10 cellular contexts compared by ENCODE assay signal in the genomic region with DNA sequence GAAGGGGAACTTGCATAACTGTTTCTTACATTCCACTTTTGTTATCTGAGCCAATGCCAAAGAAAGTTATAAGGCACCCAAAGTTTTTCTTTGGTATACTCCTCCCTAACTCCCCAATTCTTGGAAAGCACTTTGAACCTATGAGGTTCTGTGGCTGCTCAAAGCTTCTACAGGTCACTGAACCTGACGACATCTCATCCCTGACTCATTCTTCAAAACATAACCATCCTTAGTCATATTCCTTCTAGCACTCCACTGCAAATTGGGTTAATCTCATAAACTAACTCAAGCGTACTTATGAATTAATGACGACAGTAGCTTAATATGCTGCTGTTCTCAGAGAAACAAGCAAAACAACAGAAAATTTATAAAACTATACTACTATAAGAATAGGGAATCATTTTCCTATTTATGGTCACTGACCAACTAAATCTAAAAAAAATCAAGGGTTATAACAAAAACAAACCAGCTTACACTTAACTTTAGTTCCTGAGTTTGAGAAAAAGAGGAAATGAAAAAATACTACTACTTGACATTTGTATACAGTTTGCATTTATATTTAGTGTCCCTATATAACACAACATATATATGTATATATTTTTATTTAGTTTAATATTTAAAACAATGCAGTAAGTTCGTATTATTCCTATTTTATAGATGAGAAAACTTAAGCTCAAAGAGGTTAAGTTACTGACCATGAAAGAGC.
DNase-seq lines count a peak whose midpoint lies in the region; ATAC-seq, FAIRE-seq and TF ChIP-seq lines count a peak whose summit lies in the region.
"Had no signal": no experiment of that assay in that cellular context is flagged by ENCODE, and none has a peak within 500 bp of the region (broad histone marks: within the 10 kb centered on the region; RNA-seq: fewer than 3 reads in every experiment).

No MANE protein-coding gene starts in this region.

- H3K36me3 Mint-ChIP-seq in T-helper 2 cell treated with Interferon-gamma antibody and Interleukin-4, amounts not matched to agents 5 μg/mL and 100 μg/mL, for 36 hours (ENCODE audit: low read depth) = no peaks in the 10 kb centered on the region

- H3K27me3 ChIP-seq in endothelial cell of umbilical vein (ENCODE audit: control insufficient read depth in 2 of 2, insufficient read depth in 2 of 2, low read length in 2 of 2) = no peaks in the 10 kb centered on the region

- DNase-seq in GM03348 (ENCODE audit: low spot score) (peak; percentile 59), NOMO-1 treated with DMSO at 0.1 percent for 48 hours (lab: John Stamatoyannopoulos, UW; ENCODE audit: unreplicated experiment) (peak; percentile 28), endothelial cell of umbilical vein (ENCODE audit: low read depth, low spot score) (peak; percentile 5), retinal pigment epithelial cell (ENCODE audit: low read depth) (peak; percentile 97), cerebellar nuclear complex (lab: John Stamatoyannopoulos, UW) (no peak)
- DNase-seq in stimulated activated naive CD4-positive, alpha-beta T cell (lab: John Stamatoyannopoulos, UW) = no peak
- DNase-seq in T-helper 2 cell treated with Interferon-gamma antibody and Interleukin-4, amounts not matched to agents 5 μg/mL and 100 μg/mL, for 36 hours (ENCODE audit: low spot score) = no peak
- DNase-seq: activated naive CD4-positive, alpha-beta T cell treated with anti-CD3 and anti-CD28 coated beads, Interleukin-2, amount 50 U/mL, for 16 hours; NCI-H446 had no signal

- no peaks in the 10 kb centered on the region for H3K27me3 Mint-ChIP-seq in T-helper 2 cell treated with Interferon-gamma antibody and Interleukin-4, amounts not matched to agents 5 μg/mL and 100 μg/mL, for 36 hours (ENCODE audit: low read depth)

- H3K9me1 ChIP-seq in endothelial cell of umbilical vein (replicated peaks; ENCODE audit: control insufficient read depth, extremely low read depth, insufficient read depth, low read length) = no peaks in the 10 kb centered on the region

- H3K27ac Mint-ChIP-seq in T-helper 2 cell treated with Interferon-gamma antibody and Interleukin-4, amounts not matched to agents 5 μg/mL and 100 μg/mL, for 36 hours = no peak overlapping the region

- FAIRE-seq in endothelial cell of umbilical vein (lab: Jason Lieb, UNC) = no peak

- no peak overlapping the region for H3K4me3 Mint-ChIP-seq in T-helper 2 cell treated with Interferon-gamma antibody and Interleukin-4, amounts not matched to agents 5 μg/mL and 100 μg/mL, for 36 hours

- H3K4me1 ChIP-seq in endothelial cell of umbilical vein (ENCODE audit: control insufficient read depth, extremely low read depth, insufficient read depth, low read length) = peaks cover 2% of the 10 kb centered on the region

- dilution Hi-C loops in endothelial cell of umbilical vein (cut with MboI; ENCODE audit: extremely low pct_ligation_motif_present, low sequenced_read_pairs) = no loop called here

- ATAC-seq in GM18858 (IDR thresholded peaks at IDR 0.05; ENCODE audit: unreplicated experiment) = no peak

- H3K9me3 Mint-ChIP-seq in T-helper 2 cell treated with Interferon-gamma antibody and Interleukin-4, amounts not matched to agents 5 μg/mL and 100 μg/mL, for 36 hours = no peaks in the 10 kb centered on the region

- no peaks in the 10 kb centered on the region for H3K36me3 ChIP-seq in endothelial cell of umbilical vein (ENCODE audit: control insufficient read depth in 2 of 2, extremely low read depth in 1 of 2, insufficient read depth in 2 of 2, low read length in 2 of 2)

- intact Hi-C loops in endothelial cell of umbilical vein (cut with micrococcal nuclease) = no loop called here

- TF ChIP-seq POLR2A in endothelial cell of umbilical vein (IDR thresholded peaks at IDR 0.05; ENCODE audit: low read depth, low read length) = no peak

- no peak overlapping the region for H2AFZ ChIP-seq in endothelial cell of umbilical vein (ENCODE audit: low read depth, low read length)

- no peaks in the 10 kb centered on the region for H4K20me1 ChIP-seq in endothelial cell of umbilical vein (replicated peaks; ENCODE audit: control insufficient read depth, extremely low read depth, insufficient read depth, low read length)

- H3K4me2 ChIP-seq in endothelial cell of umbilical vein (ENCODE audit: insufficient read depth, low read length) = no peak overlapping the region

- POLR2A ChIA-PET in endothelial cell of umbilical vein (lab: Charles Lee) = no interaction called here

- no peaks in the 10 kb centered on the region for H3K9me3 ChIP-seq in endothelial cell of umbilical vein (replicated peaks; ENCODE audit: control insufficient read depth, insufficient read depth, low read length)

- CTCF ChIA-PET in endothelial cell of umbilical vein (lab: Charles Lee) = interaction anchor here (1.2 to 1.6 kb wide), 4 partner anchors 13 to 106 kb away, joined by 3 to 5 read pairs (median 4); no protein-coding TSS in a partner anchor

- no TSS peak for BruUV-seq in endothelial cell of umbilical vein (replicated peaks; lab: Mats Ljungman, UMichigan)

- H3K4me3 ChIP-seq in endothelial cell of umbilical vein (replicated peaks in 1 of 3; ENCODE audit: insufficient read depth in 1 of 3, low read depth in 1 of 3, low read length in 3 of 3) (no peak overlapping the region), retinal pigment epithelial cell (ENCODE audit: low read length) (no peak overlapping the region)

- no peak overlapping the region for H3K9ac ChIP-seq in endothelial cell of umbilical vein (replicated peaks; ENCODE audit: extremely low read depth, insufficient read depth, low read length)

- H3K79me2 ChIP-seq in endothelial cell of umbilical vein (ENCODE audit: control insufficient read depth, insufficient read depth, low read length) = no peaks in the 10 kb centered on the region

- H3K27ac ChIP-seq in endothelial cell of umbilical vein (ENCODE audit: insufficient read depth, low read depth, low read length) = no peak overlapping the region

- H3K4me1 Mint-ChIP-seq in T-helper 2 cell treated with Interferon-gamma antibody and Interleukin-4, amounts not matched to agents 5 μg/mL and 100 μg/mL, for 36 hours (ENCODE audit: low read depth) = no peaks in the 10 kb centered on the region

- TF ChIP-seq CTCF in endothelial cell of umbilical vein (IDR thresholded peaks at IDR 0.05; ENCODE audit: extremely low read depth in 1 of 2, insufficient read depth in 1 of 2, low read depth in 1 of 2, low read length in 2 of 2) (no peak), retinal pigment epithelial cell (conservative IDR thresholded peaks at IDR 0.05; ENCODE audit: low read depth, low read length) (no peak)

TF ChIP-seq in endothelial cell of umbilical vein, 7 proteins besides CTCF, POLR2A, EP300 and RAD21:
- TF ChIP-seq FOS (IDR thresholded peaks at IDR 0.05; ENCODE audit: borderline replicate concordance, insufficient read depth, low read length) = peak; percentile 49
- no peak for TF ChIP-seq EZH2 (IDR thresholded peaks at IDR 0.05; ENCODE audit: borderline replicate concordance, low read depth, low read length, severe bottlenecking)
TF ChIP-seq in endothelial cell of umbilical vein: peak in this region for 1.

Comparison
In these comparisons a context has a peak if more than half of its experiments do, and no peak if none do; other contexts are left out.
1. DNase-seq: peak in GM03348 (single experiment), NOMO-1 treated with DMSO at 0.1 percent for 48 hours (single experiment), endothelial cell of umbilical vein (single experiment) and retinal pigment epithelial cell (single experiment); none in stimulated activated naive CD4-positive, alpha-beta T cell (0 of 6), T-helper 2 cell treated with Interferon-gamma antibody and Interleukin-4, amounts not matched to agents 5 μg/mL and 100 μg/mL, for 36 hours (single experiment) and cerebellar nuclear complex (0 of 2).